Comparison of ENCODE assay signal across 9 cellular contexts in the genomic region with DNA sequence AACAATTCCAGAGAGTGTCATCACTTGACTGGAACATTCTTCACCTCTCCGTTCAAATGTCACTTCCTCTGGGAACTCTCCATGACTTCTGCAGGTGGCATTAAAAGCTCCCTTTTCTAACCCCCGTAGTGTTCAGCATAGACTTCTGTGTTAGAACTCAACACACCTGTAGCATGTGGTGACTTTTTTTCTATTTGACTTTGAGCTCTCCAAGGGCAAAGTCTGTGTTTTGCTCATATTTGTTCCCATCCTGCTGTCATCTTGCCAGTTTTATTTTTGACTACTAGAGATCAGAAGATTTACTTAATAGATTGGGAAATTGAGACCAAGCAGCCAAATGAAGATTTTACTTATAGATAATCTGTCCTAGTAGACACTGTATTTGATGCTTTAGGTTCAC.
"Had no signal": no experiment of that assay in that cellular context is flagged by ENCODE, and none has a peak within 500 bp of the region (broad histone marks: within the 10 kb centered on the region; RNA-seq: fewer than 3 reads in every experiment).

No MANE protein-coding gene starts in this region.

- DNase-seq: GM23248, GOT3, H7, HFFc6, IMR-90 had no signal

- H3K9ac ChIP-seq: GM23248 had no signal

- FAIRE-seq: K562 had no signal

- H3K4me3 ChIP-seq: GM23248, HAP-1, K562 had no signal

- ATAC-seq: HCT116, K562 had no signal

- H3K9me3 ChIP-seq: HAP-1 had no signal

- H3K27ac ChIP-seq: GM23248, HL-60 had no signal

- H3K36me3 ChIP-seq: HAP-1 had no signal

- H3K4me1 ChIP-seq: HAP-1 had no signal

- H2AFZ ChIP-seq: GM23248 had no signal
